ENCODE assay signal across 8 cellular contexts in genomic region chr6:6711832-6712231, GRCh38.
DNase-seq lines count a peak whose midpoint lies in the region; ATAC-seq, FAIRE-seq and TF ChIP-seq lines count a peak whose summit lies in the region.

No MANE protein-coding gene starts in this region.

- no peak for TF ChIP-seq CTCF in OCI-LY7 (conservative IDR thresholded peaks at IDR 0.05; ENCODE audit: low read length)
- TF ChIP-seq CTCF in keratinocyte (optimal IDR thresholded peaks at IDR 0.05 in 1 of 3, IDR thresholded peaks at IDR 0.05 in 1 of 3, conservative IDR thresholded peaks at IDR 0.05 in 1 of 3; ENCODE audit: extremely low read depth in 1 of 3, insufficient read depth in 2 of 3, low read length in 3 of 3): no peak
- no peak for TF ChIP-seq CTCF in GM23338 (conservative IDR thresholded peaks at IDR 0.05; ENCODE audit: low read depth in 2 of 2)
- no peak for TF ChIP-seq CTCF in osteoblast (IDR thresholded peaks at IDR 0.05; ENCODE audit: extremely low read depth, low read depth, low read length)

- intact Hi-C loops in OCI-LY7 (cut with micrococcal nuclease; ENCODE audit: unreplicated experiment): no loop called here

- ATAC-seq in GM21367 (IDR thresholded peaks at IDR 0.05; ENCODE audit: unreplicated experiment) (peak; percentile 26), GM23338 (no peak)

- no peaks in the 10 kb centered on the region for H3K79me2 ChIP-seq in OCI-LY7 (ENCODE audit: insufficient read depth, low read depth, low read length)
- H3K79me2 ChIP-seq in keratinocyte (ENCODE audit: control insufficient read depth, insufficient read depth, low read length): no peaks in the 10 kb centered on the region
- no peaks in the 10 kb centered on the region for H3K79me2 ChIP-seq in Karpas-422 (ENCODE audit: low read length)
- H3K79me2 ChIP-seq in GM23338 (replicated peaks; ENCODE audit: insufficient read depth): no peaks in the 10 kb centered on the region
- no peaks in the 10 kb centered on the region for H3K79me2 ChIP-seq in osteoblast (ENCODE audit: insufficient read depth, low read length)

- CTCF ChIA-PET in OCI-LY7 (lab: Charles Lee; ENCODE audit: unreplicated experiment): no interaction called here

- no peaks in the 10 kb centered on the region for H3K36me3 Mint-ChIP-seq in GM23338 (ENCODE audit: low read depth)

- peak overlapping the region in 9 of 11 experiments; percentile 60 to 75 (median 71); a peak in 17 of 22 replicates for H3K9ac ChIP-seq in BLaER1 treated with 17β-estradiol and CSF1 and Interleukin-3, amounts not matched to agents 10 nM and 100 nM
- peak overlapping the region; percentile 26 for H3K9ac ChIP-seq in keratinocyte (ENCODE audit: control insufficient read depth, extremely low read depth, insufficient read depth, low read length)
- H3K9ac ChIP-seq in Karpas-422 (ENCODE audit: low read length): no peak overlapping the region

- peaks cover 0 to 7% (median 0%) of the 10 kb centered on the region in 11 experiments; a peak in 1 of 22 replicates for H3K9me3 ChIP-seq in BLaER1 treated with 17β-estradiol and CSF1 and Interleukin-3, amounts not matched to agents 10 nM and 100 nM (replicated peaks in 1 of 11)
- H3K9me3 ChIP-seq in OCI-LY7 (ENCODE audit: low read length): no peaks in the 10 kb centered on the region
- no peaks in the 10 kb centered on the region for H3K9me3 ChIP-seq in keratinocyte (ENCODE audit: control insufficient read depth, low read depth, low read length)
- H3K9me3 ChIP-seq in Karpas-422 (ENCODE audit: low read length): no peaks in the 10 kb centered on the region
- no peaks in the 10 kb centered on the region for H3K9me3 ChIP-seq in osteoblast (ENCODE audit: low read depth, low read length)

- H3K27me3 Mint-ChIP-seq in GM23338 (ENCODE audit: insufficient read depth, low read depth, poor library complexity): peaks cover 12% of the 10 kb centered on the region

- peak overlapping the region; percentile 17; the same call in 1 of the 2 replicates for H2AFZ ChIP-seq in OCI-LY7 (ENCODE audit: low read length)
- peak overlapping the region; percentile 21 for H2AFZ ChIP-seq in keratinocyte (ENCODE audit: control insufficient read depth, low read length)
- H2AFZ ChIP-seq in Karpas-422 (ENCODE audit: low read length): no peak overlapping the region
- H2AFZ ChIP-seq in GM23338: no peak overlapping the region
- H2AFZ ChIP-seq in osteoblast (ENCODE audit: low read length): no peak overlapping the region

- no peak overlapping the region for H3K27ac Mint-ChIP-seq in GM23338

- no peaks in the 10 kb centered on the region for H3K9me3 Mint-ChIP-seq in GM23338

- dilution Hi-C loops in keratinocyte (cut with MboI; ENCODE audit: extremely low pct_ligation_motif_present, low sequenced_read_pairs): no loop called here

- H4K20me1 ChIP-seq in BLaER1 treated with 17β-estradiol and CSF1 and Interleukin-3, amounts not matched to agents 10 nM and 100 nM: peaks cover 0 to 3% (median 0%) of the 10 kb centered on the region in 11 experiments; a peak in 1 of 22 replicates
- H4K20me1 ChIP-seq in OCI-LY7 (ENCODE audit: insufficient read depth, low read length) (no peaks in the 10 kb centered on the region), keratinocyte (ENCODE audit: control insufficient read depth, extremely low read depth, insufficient read depth, low read length) (no peaks in the 10 kb centered on the region), Karpas-422 (ENCODE audit: insufficient read depth, low read depth, low read length) (no peaks in the 10 kb centered on the region), GM23338 (replicated peaks; ENCODE audit: insufficient read depth) (no peaks in the 10 kb centered on the region), osteoblast (ENCODE audit: insufficient read depth, low read length) (no peaks in the 10 kb centered on the region)

- BruUV-seq in OCI-LY7 (replicated peaks; lab: Mats Ljungman, UMichigan): no TSS peak

- no peaks in the 10 kb centered on the region for H3K27me3 ChIP-seq in BLaER1 treated with 17β-estradiol and CSF1 and Interleukin-3, amounts not matched to agents 10 nM and 100 nM
- H3K27me3 ChIP-seq in keratinocyte (ENCODE audit: control insufficient read depth, extremely low read depth, insufficient read depth, low read length) (no peaks in the 10 kb centered on the region), Karpas-422 (ENCODE audit: low read length) (0 out of 2 replicates have a peak, but pooled peaks cover 2% of the 10 kb centered on the region), GM23338 (ENCODE audit: insufficient read depth) (no peaks in the 10 kb centered on the region), osteoblast (ENCODE audit: insufficient read depth, low read length) (peaks cover 2% of the 10 kb centered on the region)

- H3K4me3 Mint-ChIP-seq in GM23338: no peak overlapping the region

- H3K9me2 ChIP-seq in OCI-LY7 (ENCODE audit: insufficient read depth, low read length) (no peaks in the 10 kb centered on the region), Karpas-422 (replicated peaks; ENCODE audit: insufficient read depth, low read length) (no peaks in the 10 kb centered on the region), GM23338 (ENCODE audit: insufficient read depth) (peaks cover 10% of the 10 kb centered on the region; the same call in 1 of the 2 replicates)

- peaks cover 3% of the 10 kb centered on the region for H3K9me1 ChIP-seq in keratinocyte (ENCODE audit: control insufficient read depth, extremely low read depth, insufficient read depth, low read length)

- peaks cover 59 to 73% (median 63%) of the 10 kb centered on the region in 10 experiments for H3K4me1 ChIP-seq in BLaER1 treated with 17β-estradiol and CSF1 and Interleukin-3, amounts not matched to agents 10 nM and 100 nM
- H3K4me1 ChIP-seq in OCI-LY7 (ENCODE audit: insufficient read depth, low read length, poor library complexity, severe bottlenecking) (peaks cover 21% of the 10 kb centered on the region), keratinocyte (ENCODE audit: control insufficient read depth, extremely low read depth, insufficient read depth, low read length) (peaks cover 24% of the 10 kb centered on the region), Karpas-422 (ENCODE audit: low read length) (peaks cover 9% of the 10 kb centered on the region), GM23338 (ENCODE audit: insufficient read depth) (peaks cover 4% of the 10 kb centered on the region), osteoblast (ENCODE audit: insufficient read depth, low read length) (peaks cover 13% of the 10 kb centered on the region)

- peak overlapping the region in 8 of 10 experiments; percentile 20 to 53 (median 42); a peak in 10 of 20 replicates for H3K4me3 ChIP-seq in BLaER1 treated with 17β-estradiol and CSF1 and Interleukin-3, amounts not matched to agents 10 nM and 100 nM
- H3K4me3 ChIP-seq in OCI-LY7 (ENCODE audit: low read depth, low read length, poor library complexity, severe bottlenecking) (no peak overlapping the region), keratinocyte (ENCODE audit: control insufficient read depth in 2 of 3, extremely low read depth in 1 of 3, insufficient read depth in 2 of 3, low read depth in 1 of 3, low read length in 3 of 3) (no peak overlapping the region), Karpas-422 (ENCODE audit: low read length) (no peak overlapping the region), GM23338 (no peak overlapping the region), osteoblast (ENCODE audit: insufficient read depth, low read length) (no peak overlapping the region)

- POLR2A ChIA-PET in OCI-LY7 (lab: Charles Lee): no interaction called here

- DNase-seq in OCI-LY7 (ENCODE audit: low spot score) (peak; percentile 37), keratinocyte (ENCODE audit: low read depth, low spot score) (no peak), Karpas-422 (no peak), GM23338 (ENCODE audit: low spot score) (no peak), osteoblast (ENCODE audit: insufficient read length, low spot score, missing footprints) (no peak), NCI-H748 treated with DMSO at 0.1 percent for 48 hours (lab: John Stamatoyannopoulos, UW) (no peak)

- peaks cover 29% of the 10 kb centered on the region for H3K4me1 Mint-ChIP-seq in GM23338

- peak overlapping the region; percentile 90 to 99 (median 94) for H3K4me2 ChIP-seq in BLaER1 treated with 17β-estradiol and CSF1 and Interleukin-3, amounts not matched to agents 10 nM and 100 nM
- H3K4me2 ChIP-seq in OCI-LY7 (ENCODE audit: low read length) (peak overlapping the region; percentile 29; the same call in 1 of the 2 replicates), keratinocyte (ENCODE audit: control insufficient read depth, extremely low read depth, insufficient read depth, low read depth, low read length) (no peak overlapping the region), Karpas-422 (ENCODE audit: low read depth, low read length, poor library complexity, severe bottlenecking) (no peak overlapping the region), GM23338 (no peak overlapping the region), osteoblast (ENCODE audit: insufficient read depth, low read length) (no peak overlapping the region)

- peak overlapping the region in 10 of 11 experiments; percentile 57 to 90 (median 76); a peak in 20 of 22 replicates for H3K27ac ChIP-seq in BLaER1 treated with 17β-estradiol and CSF1 and Interleukin-3, amounts not matched to agents 10 nM and 100 nM
- H3K27ac ChIP-seq in OCI-LY7 (ENCODE audit: low read depth, low read length, poor library complexity, severe bottlenecking) (no peak overlapping the region), keratinocyte (ENCODE audit: control insufficient read depth, insufficient read depth, low read length) (peak overlapping the region; percentile 68), Karpas-422 (ENCODE audit: low read length) (no peak overlapping the region), GM23338 (ENCODE audit: low read depth) (no peak overlapping the region), osteoblast (ENCODE audit: low read depth, low read length) (no peak overlapping the region)

- H3K36me3 ChIP-seq in BLaER1 treated with 17β-estradiol and CSF1 and Interleukin-3, amounts not matched to agents 10 nM and 100 nM: no peaks in the 10 kb centered on the region
- no peaks in the 10 kb centered on the region for H3K36me3 ChIP-seq in OCI-LY7 (ENCODE audit: insufficient read depth, low read length)
- no peaks in the 10 kb centered on the region for H3K36me3 ChIP-seq in keratinocyte (ENCODE audit: control insufficient read depth in 2 of 2, extremely low read depth in 1 of 2, insufficient read depth in 2 of 2, low read length in 2 of 2)
- H3K36me3 ChIP-seq in Karpas-422 (ENCODE audit: insufficient read depth, low read length): no peaks in the 10 kb centered on the region
- H3K36me3 ChIP-seq in GM23338 (ENCODE audit: insufficient read depth): no peaks in the 10 kb centered on the region
- H3K36me3 ChIP-seq in osteoblast (ENCODE audit: insufficient read depth, low read length): no peaks in the 10 kb centered on the region

- no peaks in the 10 kb centered on the region for H3F3A ChIP-seq in GM23338 (replicated peaks; ENCODE audit: low read depth)

- FAIRE-seq in keratinocyte (lab: Jason Lieb, UNC): no peak

TF ChIP-seq in GM23338, 12 proteins besides CTCF, POLR2A, EP300 and RAD21:
- TF ChIP-seq POLR2AphosphoS5 (IDR thresholded peaks at IDR 0.05; ENCODE audit: low read depth): no peak

Comparison
In these comparisons a context has a peak if more than half of its experiments do, and no peak if none do; other contexts are left out.
1. H3K27ac ChIP-seq: peak in BLaER1 treated with 17β-estradiol and CSF1 and Interleukin-3, amounts not matched to agents 10 nM and 100 nM (10 of 11) and keratinocyte (single experiment); none in OCI-LY7 (single experiment), Karpas-422 (single experiment), GM23338 (single experiment) and osteoblast (single experiment).
2. H3K4me2 ChIP-seq: peak in BLaER1 treated with 17β-estradiol and CSF1 and Interleukin-3, amounts not matched to agents 10 nM and 100 nM (11 of 11) and OCI-LY7 (single experiment); none in keratinocyte (single experiment), Karpas-422 (single experiment), GM23338 (single experiment) and osteoblast (single experiment).
3. H3K4me3 ChIP-seq: peak in BLaER1 treated with 17β-estradiol and CSF1 and Interleukin-3, amounts not matched to agents 10 nM and 100 nM (8 of 10); none in OCI-LY7 (single experiment), keratinocyte (0 of 3), Karpas-422 (single experiment), GM23338 (single experiment) and osteoblast (single experiment).
4. H2AFZ ChIP-seq: peak in OCI-LY7 (single experiment) and keratinocyte (single experiment); none in Karpas-422 (single experiment), GM23338 (single experiment) and osteoblast (single experiment).